1 cellular context compared by ENCODE assay signal in the genomic region with DNA sequence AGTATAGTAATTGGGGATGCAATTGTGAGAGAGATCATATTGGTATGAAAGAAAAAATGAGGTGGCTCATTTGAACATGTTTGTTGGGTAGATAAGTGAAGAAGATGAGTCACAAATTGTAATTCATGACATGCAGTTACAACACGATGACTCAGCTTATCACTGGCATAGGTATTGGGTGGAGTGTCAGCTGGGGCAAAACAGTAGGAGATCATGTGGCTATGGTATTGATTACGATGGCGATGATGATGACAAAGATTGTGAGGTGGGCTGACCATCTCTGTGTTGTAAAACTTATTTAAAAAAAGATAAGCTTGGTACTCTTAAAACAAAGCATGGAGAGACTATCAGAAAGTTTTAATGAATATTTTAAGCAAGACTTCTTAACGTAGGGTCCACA.
TF ChIP-seq lines count a peak whose summit lies in the region.

No MANE protein-coding gene starts in this region.

TF ChIP-seq in GM23338, 12 proteins besides CTCF, POLR2A, EP300 and RAD21 (continued from another document):
- TF ChIP-seq, protein P1, sequence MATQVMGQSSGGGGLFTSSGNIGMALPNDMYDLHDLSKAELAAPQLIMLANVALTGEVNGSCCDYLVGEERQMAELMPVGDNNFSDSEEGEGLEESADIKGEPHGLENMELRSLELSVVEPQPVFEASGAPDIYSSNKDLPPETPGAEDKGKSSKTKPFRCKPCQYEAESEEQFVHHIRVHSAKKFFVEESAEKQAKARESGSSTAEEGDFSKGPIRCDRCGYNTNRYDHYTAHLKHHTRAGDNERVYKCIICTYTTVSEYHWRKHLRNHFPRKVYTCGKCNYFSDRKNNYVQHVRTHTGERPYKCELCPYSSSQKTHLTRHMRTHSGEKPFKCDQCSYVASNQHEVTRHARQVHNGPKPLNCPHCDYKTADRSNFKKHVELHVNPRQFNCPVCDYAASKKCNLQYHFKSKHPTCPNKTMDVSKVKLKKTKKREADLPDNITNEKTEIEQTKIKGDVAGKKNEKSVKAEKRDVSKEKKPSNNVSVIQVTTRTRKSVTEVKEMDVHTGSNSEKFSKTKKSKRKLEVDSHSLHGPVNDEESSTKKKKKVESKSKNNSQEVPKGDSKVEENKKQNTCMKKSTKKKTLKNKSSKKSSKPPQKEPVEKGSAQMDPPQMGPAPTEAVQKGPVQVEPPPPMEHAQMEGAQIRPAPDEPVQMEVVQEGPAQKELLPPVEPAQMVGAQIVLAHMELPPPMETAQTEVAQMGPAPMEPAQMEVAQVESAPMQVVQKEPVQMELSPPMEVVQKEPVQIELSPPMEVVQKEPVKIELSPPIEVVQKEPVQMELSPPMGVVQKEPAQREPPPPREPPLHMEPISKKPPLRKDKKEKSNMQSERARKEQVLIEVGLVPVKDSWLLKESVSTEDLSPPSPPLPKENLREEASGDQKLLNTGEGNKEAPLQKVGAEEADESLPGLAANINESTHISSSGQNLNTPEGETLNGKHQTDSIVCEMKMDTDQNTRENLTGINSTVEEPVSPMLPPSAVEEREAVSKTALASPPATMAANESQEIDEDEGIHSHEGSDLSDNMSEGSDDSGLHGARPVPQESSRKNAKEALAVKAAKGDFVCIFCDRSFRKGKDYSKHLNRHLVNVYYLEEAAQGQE (IDR thresholded peaks at IDR 0.05; ENCODE audit: unreplicated experiment): no peak
- TF ChIP-seq ZNF331 (CRISPR knock-in tag; IDR thresholded peaks at IDR 0.05; ENCODE audit: low read depth) (no peak), EZH2 (IDR thresholded peaks at IDR 0.05; ENCODE audit: low read depth, unreplicated experiment) (no peak), NANOG (IDR thresholded peaks at IDR 0.05; ENCODE audit: borderline replicate concordance) (no peak), STAT1 (IDR thresholded peaks at IDR 0.05; ENCODE audit: unreplicated experiment) (no peak)
